ENCODE assay signal across 1 cellular context in genomic region chr19:17104679-17105078, GRCh38.
TF ChIP-seq lines count a peak whose summit lies in the region.

No MANE protein-coding gene starts in this region.

TF ChIP-seq in IMR-90, 13 proteins besides CTCF, POLR2A, EP300 and RAD21:
- TF ChIP-seq NFE2L2 (IDR thresholded peaks at IDR 0.05; ENCODE audit: low read depth, low read length) (no peak), CHD1 (IDR thresholded peaks at IDR 0.05; ENCODE audit: low read depth, low read length) (no peak), RFX5 (IDR thresholded peaks at IDR 0.05; ENCODE audit: low read depth, low read length) (no peak), CEBPB (IDR thresholded peaks at IDR 0.05; ENCODE audit: low read depth, low read length) (no peak), FOS (IDR thresholded peaks at IDR 0.05; ENCODE audit: low read depth, low read length) (no peak), ELK1 (IDR thresholded peaks at IDR 0.05; ENCODE audit: borderline replicate concordance, low read depth, low read length) (no peak), BHLHE40 (IDR thresholded peaks at IDR 0.05; ENCODE audit: low read depth, low read length) (no peak), SMC3 (IDR thresholded peaks at IDR 0.05; ENCODE audit: low read depth, low read length) (no peak), MXI1 (IDR thresholded peaks at IDR 0.05; ENCODE audit: borderline replicate concordance, low read depth, low read length) (no peak), MAZ (IDR thresholded peaks at IDR 0.05; ENCODE audit: borderline replicate concordance, low read depth, low read length) (no peak), USF2 (IDR thresholded peaks at IDR 0.05; ENCODE audit: low read depth, low read length) (no peak), RCOR1 (IDR thresholded peaks at IDR 0.05; ENCODE audit: insufficient replicate concordance, low read length) (no peak), MAFK (IDR thresholded peaks at IDR 0.05; ENCODE audit: low read depth, low read length) (no peak)
